In the genomic region with DNA sequence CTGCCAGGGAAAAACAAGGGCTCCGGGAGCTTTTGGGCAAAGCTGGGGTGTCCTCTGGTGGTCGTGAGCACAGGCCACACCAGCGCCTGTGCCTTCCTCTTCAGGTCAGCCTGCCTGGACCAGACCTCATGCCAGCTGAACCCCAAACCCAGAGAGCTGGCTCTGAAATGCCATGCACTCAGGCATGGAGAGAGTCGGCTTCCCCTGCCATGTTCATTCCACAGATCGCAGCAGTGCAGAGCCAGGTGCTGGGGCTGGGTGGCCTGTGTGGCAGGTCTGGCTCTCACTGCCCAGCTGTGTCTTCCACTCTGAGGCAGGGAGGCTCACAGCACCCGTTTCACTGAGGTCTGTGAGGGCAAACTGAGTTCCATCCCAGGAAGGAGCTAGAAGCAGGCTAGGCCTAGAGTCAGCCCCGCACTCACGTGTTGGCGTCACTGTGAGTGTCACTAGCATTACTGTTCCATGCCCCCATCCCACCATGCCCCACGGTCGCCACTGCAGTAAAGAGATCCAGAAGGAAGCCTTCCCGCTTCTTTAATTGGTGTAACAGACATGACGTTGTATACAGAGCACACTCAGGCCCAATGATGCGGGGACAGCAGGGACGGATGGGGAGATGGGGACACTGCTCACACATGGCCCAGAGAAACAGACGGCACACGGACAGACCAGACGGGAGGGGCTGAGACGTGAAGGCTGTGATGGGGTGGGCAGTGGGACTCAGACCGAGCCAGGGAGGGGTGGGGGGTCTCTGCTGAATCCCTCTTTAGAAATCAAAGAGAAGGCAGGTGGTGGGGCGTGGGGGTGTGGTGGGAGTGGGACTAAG, we compare ENCODE assay signal across 12 cellular contexts. TPM values are rescaled to one million over a fixed set of nuclear protein-coding genes. Genes with fewer than 3 reads are reported as not detected.
A peak's percentile ranks its signal among the peaks of the same experiment; 100 is the strongest.
DNase-seq lines count a peak whose midpoint lies in the region; ATAC-seq and TF ChIP-seq lines count a peak whose summit lies in the region.
"Had no signal": no experiment of that assay in that cellular context is flagged by ENCODE, and none has a peak within 500 bp of the region (broad histone marks: within the 10 kb centered on the region; RNA-seq: fewer than 3 reads in every experiment).

No MANE protein-coding gene starts in this region.

- 63% methylated on average over 9 of the region's 21 CpGs for WGBS in right lobe of liver (ENCODE audit: insufficient coverage, low coverage, low lambda C conversion rate, missing lambda C conversion rate)
- 92% methylated on average over 21 of the region's 21 CpGs for WGBS in thymus

- H3K36me3 ChIP-seq in right lobe of liver, result peaks cover 0 to 21% (median 8%) of the 10 kb centered on the region in 4 donors
- H3K36me3 ChIP-seq in thymus (ENCODE audit: control insufficient read depth, insufficient read depth), result peaks cover 66% of the 10 kb centered on the region

- TF ChIP-seq POLR2A in right lobe of liver (IDR thresholded peaks at IDR 0.05) (no peak), GM18505 (IDR thresholded peaks at IDR 0.05; ENCODE audit: borderline replicate concordance, extremely low read depth, insufficient read depth, insufficient read length) (no peak)

- no peaks in the 10 kb centered on the region for H3K9me3 Mint-ChIP-seq in activated naive CD4-positive, alpha-beta T cell treated with anti-CD3 and anti-CD28 coated beads, Interleukin-2, amount 10 ng/mL, durations not matched to agents 7 days and 5 days
- H3K9me3 Mint-ChIP-seq in activated T-helper 2 cell treated with anti-CD3 and anti-CD28 coated beads, Interferon-gamma antibody, Interleukin-2, Interleukin-4, amounts not matched to agents 10 μg/mL and 5 μg/mL and 100 μg/mL, durations not matched to agents 14 hours and 24 hours and 36 hours, result no peaks in the 10 kb centered on the region

- H3K4me3 ChIP-seq in right lobe of liver (no peak overlapping the region), thymus (ENCODE audit: low read length) (no peak overlapping the region)

- H3K4me1 ChIP-seq in right lobe of liver (peaks cover 0 to 49% (median 23%) of the 10 kb centered on the region in 4 donors), thymus (ENCODE audit: control insufficient read depth, insufficient read depth, low read length) (peaks cover 24% of the 10 kb centered on the region)

- peaks cover 29% of the 10 kb centered on the region for H3K36me3 Mint-ChIP-seq in activated naive CD4-positive, alpha-beta T cell treated with anti-CD3 and anti-CD28 coated beads, Interleukin-2, amount 10 ng/mL, durations not matched to agents 7 days and 5 days
- H3K36me3 Mint-ChIP-seq in activated T-helper 2 cell treated with anti-CD3 and anti-CD28 coated beads, Interferon-gamma antibody, Interleukin-2, Interleukin-4, amounts not matched to agents 10 μg/mL and 5 μg/mL and 100 μg/mL, durations not matched to agents 14 hours and 24 hours and 36 hours (ENCODE audit: low read depth), result peaks cover 38% of the 10 kb centered on the region

- H3K9me3 ChIP-seq in right lobe of liver, result no peaks in the 10 kb centered on the region
- H3K9me3 ChIP-seq in thymus (ENCODE audit: control insufficient read depth), result no peaks in the 10 kb centered on the region
- H3K9me3 ChIP-seq: BE2C had no signal

- ATAC-seq in right lobe of liver (peak in 1 of 4 donors; percentile 1), HG03520 (IDR thresholded peaks at IDR 0.05; ENCODE audit: unreplicated experiment) (no peak), GM18505 (IDR thresholded peaks at IDR 0.05; ENCODE audit: unreplicated experiment) (no peak)

- intact Hi-C loops in activated T-helper 2 cell treated with anti-CD3 and anti-CD28 coated beads, Interferon-gamma antibody, Interleukin-2, Interleukin-4, amounts not matched to agents 10 μg/mL and 5 μg/mL and 100 μg/mL, durations not matched to agents 14 hours and 24 hours and 36 hours (cut with micrococcal nuclease), result no loop called here
- intact Hi-C loops in right lobe of liver (cut with DNase I), result loop anchor here in 1 of 2 donors (10.0 kb wide), 1 partner anchor 252 kb away; a partner anchor contains a TSS

- CTCF ChIA-PET in activated naive CD4-positive, alpha-beta T cell treated with anti-CD3 and anti-CD28 coated beads, Interleukin-2, amount 10 ng/mL, durations not matched to agents 7 days and 5 days (lab: Charles Lee), result interaction anchor here (1.4 to 1.6 kb wide), 2 partner anchors 9 to 92 kb away, joined by 3 to 4 read pairs; no protein-coding TSS in a partner anchor

- no peaks in the 10 kb centered on the region for H3K27me3 Mint-ChIP-seq in activated naive CD4-positive, alpha-beta T cell treated with anti-CD3 and anti-CD28 coated beads, Interleukin-2, amount 10 ng/mL, durations not matched to agents 7 days and 5 days
- H3K27me3 Mint-ChIP-seq in activated T-helper 2 cell treated with anti-CD3 and anti-CD28 coated beads, Interferon-gamma antibody, Interleukin-2, Interleukin-4, amounts not matched to agents 10 μg/mL and 5 μg/mL and 100 μg/mL, durations not matched to agents 14 hours and 24 hours and 36 hours (ENCODE audit: low read depth), result no peaks in the 10 kb centered on the region

- peak overlapping the region; percentile 71 for H3K27ac Mint-ChIP-seq in activated naive CD4-positive, alpha-beta T cell treated with anti-CD3 and anti-CD28 coated beads, Interleukin-2, amount 10 ng/mL, durations not matched to agents 7 days and 5 days
- H3K27ac Mint-ChIP-seq in activated T-helper 2 cell treated with anti-CD3 and anti-CD28 coated beads, Interferon-gamma antibody, Interleukin-2, Interleukin-4, amounts not matched to agents 10 μg/mL and 5 μg/mL and 100 μg/mL, durations not matched to agents 14 hours and 24 hours and 36 hours, result peak overlapping the region; percentile 30

- H3K27ac ChIP-seq in right lobe of liver, result peak overlapping the region in 2 of 3 donors; percentile 21 to 58
- peak overlapping the region; percentile 25 for H3K27ac ChIP-seq in thymus (ENCODE audit: low read depth)

- H3K4me3 Mint-ChIP-seq in activated naive CD4-positive, alpha-beta T cell treated with anti-CD3 and anti-CD28 coated beads, Interleukin-2, amount 10 ng/mL, durations not matched to agents 7 days and 5 days, result peak overlapping the region; percentile 90
- peak overlapping the region; percentile 90 for H3K4me3 Mint-ChIP-seq in activated T-helper 2 cell treated with anti-CD3 and anti-CD28 coated beads, Interferon-gamma antibody, Interleukin-2, Interleukin-4, amounts not matched to agents 10 μg/mL and 5 μg/mL and 100 μg/mL, durations not matched to agents 14 hours and 24 hours and 36 hours (ENCODE audit: low read depth)

- H3K27me3 ChIP-seq in right lobe of liver (no peaks in the 10 kb centered on the region), thymus (ENCODE audit: control insufficient read depth, insufficient read depth) (no peaks in the 10 kb centered on the region)
- H3K27me3 ChIP-seq: BE2C had no signal

- DNase-seq in activated naive CD4-positive, alpha-beta T cell treated with anti-CD3 and anti-CD28 coated beads, Interleukin-2, amount 10 ng/mL, durations not matched to agents 7 days and 5 days, result no peak
- no peak for DNase-seq in activated naive CD4-positive, alpha-beta T cell treated with anti-CD3 and anti-CD28 coated beads, Interleukin-2, amount 50 U/mL, for 16 hours
- DNase-seq in activated T-helper 2 cell treated with anti-CD3 and anti-CD28 coated beads, Interferon-gamma antibody, Interleukin-2, Interleukin-4, amounts not matched to agents 10 μg/mL and 5 μg/mL and 100 μg/mL, durations not matched to agents 14 hours and 24 hours and 36 hours (ENCODE audit: low spot score), result no peak
- peak in 1 of 3 donors; percentile 43 for DNase-seq in right lobe of liver
- DNase-seq in inferior parietal cortex (ENCODE audit: extremely low spot score), result no peak
- DNase-seq: activated CD4-positive, alpha-beta T cell treated with anti-CD3 and anti-CD28 coated beads for 48 hours; head of caudate nucleus; NCI-H1048 had no signal

- no peak for TF ChIP-seq CTCF in right lobe of liver (IDR thresholded peaks at IDR 0.05)

- peaks cover 52% of the 10 kb centered on the region for H3K4me1 Mint-ChIP-seq in activated naive CD4-positive, alpha-beta T cell treated with anti-CD3 and anti-CD28 coated beads, Interleukin-2, amount 10 ng/mL, durations not matched to agents 7 days and 5 days
- H3K4me1 Mint-ChIP-seq in activated T-helper 2 cell treated with anti-CD3 and anti-CD28 coated beads, Interferon-gamma antibody, Interleukin-2, Interleukin-4, amounts not matched to agents 10 μg/mL and 5 μg/mL and 100 μg/mL, durations not matched to agents 14 hours and 24 hours and 36 hours (ENCODE audit: low read depth), result peaks cover 21% of the 10 kb centered on the region

RNA-seq across cellular contexts. Expression of a gene that starts 2.7 kb away (rescaled TPM):
- 161 and 168 TPM in 2 replicates for total RNA-seq in activated T-helper 2 cell treated with anti-CD3 and anti-CD28 coated beads, Interferon-gamma antibody, Interleukin-2, Interleukin-4, amounts not matched to agents 10 μg/mL and 5 μg/mL and 100 μg/mL, durations not matched to agents 14 hours and 24 hours and 36 hours
- total RNA-seq in right lobe of liver, result 100 to 1,000 TPM in 5 of 6 experiments, 10 to 100 TPM in 1; 84.7 to 146 (median 110) TPM
- 302 TPM for polyA plus RNA-seq in thymus

RNA-seq across cellular contexts. Expression of a gene that starts 8.1 kb away (rescaled TPM):
- total RNA-seq in activated T-helper 2 cell treated with anti-CD3 and anti-CD28 coated beads, Interferon-gamma antibody, Interleukin-2, Interleukin-4, amounts not matched to agents 10 μg/mL and 5 μg/mL and 100 μg/mL, durations not matched to agents 14 hours and 24 hours and 36 hours, result 20.3 and 21.3 TPM in 2 replicates
- total RNA-seq in right lobe of liver, result 10 to 100 TPM in 5 of 6 experiments, 1 to 10 TPM in 1; 9.9 to 18.8 (median 14.1) TPM
- 20.6 TPM for polyA plus RNA-seq in thymus

RNA-seq across cellular contexts. Expression of a gene that starts 16.9 kb away (rescaled TPM):
- total RNA-seq in activated T-helper 2 cell treated with anti-CD3 and anti-CD28 coated beads, Interferon-gamma antibody, Interleukin-2, Interleukin-4, amounts not matched to agents 10 μg/mL and 5 μg/mL and 100 μg/mL, durations not matched to agents 14 hours and 24 hours and 36 hours, result 4.4 and 5.4 TPM in 2 replicates
- total RNA-seq in right lobe of liver, result 1 to 10 TPM in 2 of 6 experiments, under 1 TPM in 4; 0.48 to 1.4 (median 0.94) TPM
- 1.8 TPM for polyA plus RNA-seq in thymus
